Comparison of ENCODE assay signal across 1 cellular context in genomic region chr11:124608146-124608545, GRCh38.
TF ChIP-seq lines count a peak whose summit lies in the region.

No MANE protein-coding gene starts in this region.

TF ChIP-seq in K562, 482 proteins besides CTCF, POLR2A, EP300 and RAD21 (continued from another document and continues in another):
- TF ChIP-seq, protein P1, sequence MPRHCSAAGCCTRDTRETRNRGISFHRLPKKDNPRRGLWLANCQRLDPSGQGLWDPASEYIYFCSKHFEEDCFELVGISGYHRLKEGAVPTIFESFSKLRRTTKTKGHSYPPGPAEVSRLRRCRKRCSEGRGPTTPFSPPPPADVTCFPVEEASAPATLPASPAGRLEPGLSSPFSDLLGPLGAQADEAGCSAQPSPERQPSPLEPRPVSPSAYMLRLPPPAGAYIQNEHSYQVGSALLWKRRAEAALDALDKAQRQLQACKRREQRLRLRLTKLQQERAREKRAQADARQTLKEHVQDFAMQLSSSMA (CRISPR knock-in tag; IDR thresholded peaks at IDR 0.05), result no peak
- TF ChIP-seq, protein P2, sequence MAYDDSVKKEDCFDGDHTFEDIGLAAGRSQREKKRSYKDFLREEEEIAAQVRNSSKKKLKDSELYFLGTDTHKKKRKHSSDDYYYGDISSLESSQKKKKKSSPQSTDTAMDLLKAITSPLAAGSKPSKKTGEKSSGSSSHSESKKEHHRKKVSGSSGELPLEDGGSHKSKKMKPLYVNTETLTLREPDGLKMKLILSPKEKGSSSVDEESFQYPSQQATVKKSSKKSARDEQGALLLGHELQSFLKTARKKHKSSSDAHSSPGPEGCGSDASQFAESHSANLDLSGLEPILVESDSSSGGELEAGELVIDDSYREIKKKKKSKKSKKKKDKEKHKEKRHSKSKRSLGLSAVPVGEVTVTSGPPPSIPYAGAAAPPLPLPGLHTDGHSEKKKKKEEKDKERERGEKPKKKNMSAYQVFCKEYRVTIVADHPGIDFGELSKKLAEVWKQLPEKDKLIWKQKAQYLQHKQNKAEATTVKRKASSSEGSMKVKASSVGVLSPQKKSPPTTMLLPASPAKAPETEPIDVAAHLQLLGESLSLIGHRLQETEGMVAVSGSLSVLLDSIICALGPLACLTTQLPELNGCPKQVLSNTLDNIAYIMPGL (CRISPR knock-in tag; IDR thresholded peaks at IDR 0.05), result no peak
- TF ChIP-seq ZNF589 (CRISPR knock-in tag; IDR thresholded peaks at IDR 0.05; ENCODE audit: low read depth), result no peak
- TF ChIP-seq ZNF134 (CRISPR knock-in tag; conservative IDR thresholded peaks at IDR 0.05), result no peak
- TF ChIP-seq, protein P3, sequence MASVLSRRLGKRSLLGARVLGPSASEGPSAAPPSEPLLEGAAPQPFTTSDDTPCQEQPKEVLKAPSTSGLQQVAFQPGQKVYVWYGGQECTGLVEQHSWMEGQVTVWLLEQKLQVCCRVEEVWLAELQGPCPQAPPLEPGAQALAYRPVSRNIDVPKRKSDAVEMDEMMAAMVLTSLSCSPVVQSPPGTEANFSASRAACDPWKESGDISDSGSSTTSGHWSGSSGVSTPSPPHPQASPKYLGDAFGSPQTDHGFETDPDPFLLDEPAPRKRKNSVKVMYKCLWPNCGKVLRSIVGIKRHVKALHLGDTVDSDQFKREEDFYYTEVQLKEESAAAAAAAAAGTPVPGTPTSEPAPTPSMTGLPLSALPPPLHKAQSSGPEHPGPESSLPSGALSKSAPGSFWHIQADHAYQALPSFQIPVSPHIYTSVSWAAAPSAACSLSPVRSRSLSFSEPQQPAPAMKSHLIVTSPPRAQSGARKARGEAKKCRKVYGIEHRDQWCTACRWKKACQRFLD (CRISPR knock-in tag; IDR thresholded peaks at IDR 0.05), result no peak
- peak; percentile 76 for TF ChIP-seq ARID1B (IDR thresholded peaks at IDR 0.05)
- no peak for TF ChIP-seq ZEB2 (IDR thresholded peaks at IDR 0.05)
- TF ChIP-seq ZNF174 (CRISPR knock-in tag; IDR thresholded peaks at IDR 0.05), result no peak
- TF ChIP-seq NR2C2 (CRISPR knock-in tag; IDR thresholded peaks at IDR 0.05), result no peak
- TF ChIP-seq NR2C2 (tag; IDR thresholded peaks at IDR 0.05), result no peak
- TF ChIP-seq, protein P4, sequence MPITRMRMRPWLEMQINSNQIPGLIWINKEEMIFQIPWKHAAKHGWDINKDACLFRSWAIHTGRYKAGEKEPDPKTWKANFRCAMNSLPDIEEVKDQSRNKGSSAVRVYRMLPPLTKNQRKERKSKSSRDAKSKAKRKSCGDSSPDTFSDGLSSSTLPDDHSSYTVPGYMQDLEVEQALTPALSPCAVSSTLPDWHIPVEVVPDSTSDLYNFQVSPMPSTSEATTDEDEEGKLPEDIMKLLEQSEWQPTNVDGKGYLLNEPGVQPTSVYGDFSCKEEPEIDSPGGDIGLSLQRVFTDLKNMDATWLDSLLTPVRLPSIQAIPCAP (CRISPR knock-in tag; IDR thresholded peaks at IDR 0.05; ENCODE audit: borderline replicate concordance), result no peak
- no peak for TF ChIP-seq ZNF586 (CRISPR knock-in tag; conservative IDR thresholded peaks at IDR 0.05)
- TF ChIP-seq FOXJ3 (CRISPR knock-in tag; IDR thresholded peaks at IDR 0.05), result no peak
- TF ChIP-seq HCFC1 (IDR thresholded peaks at IDR 0.05; ENCODE audit: low read depth, low read length), result no peak
- TF ChIP-seq SUPT5H (IDR thresholded peaks at IDR 0.05), result no peak
- peak; percentile 85; the same call in 1 of the 2 replicates for TF ChIP-seq JUND (IDR thresholded peaks at IDR 0.05; ENCODE audit: borderline replicate concordance, low read depth, low read length)
- peak; percentile 85 for TF ChIP-seq JUND (tag; IDR thresholded peaks at IDR 0.05; ENCODE audit: borderline replicate concordance, low read depth, low read length)
- TF ChIP-seq, protein P5, sequence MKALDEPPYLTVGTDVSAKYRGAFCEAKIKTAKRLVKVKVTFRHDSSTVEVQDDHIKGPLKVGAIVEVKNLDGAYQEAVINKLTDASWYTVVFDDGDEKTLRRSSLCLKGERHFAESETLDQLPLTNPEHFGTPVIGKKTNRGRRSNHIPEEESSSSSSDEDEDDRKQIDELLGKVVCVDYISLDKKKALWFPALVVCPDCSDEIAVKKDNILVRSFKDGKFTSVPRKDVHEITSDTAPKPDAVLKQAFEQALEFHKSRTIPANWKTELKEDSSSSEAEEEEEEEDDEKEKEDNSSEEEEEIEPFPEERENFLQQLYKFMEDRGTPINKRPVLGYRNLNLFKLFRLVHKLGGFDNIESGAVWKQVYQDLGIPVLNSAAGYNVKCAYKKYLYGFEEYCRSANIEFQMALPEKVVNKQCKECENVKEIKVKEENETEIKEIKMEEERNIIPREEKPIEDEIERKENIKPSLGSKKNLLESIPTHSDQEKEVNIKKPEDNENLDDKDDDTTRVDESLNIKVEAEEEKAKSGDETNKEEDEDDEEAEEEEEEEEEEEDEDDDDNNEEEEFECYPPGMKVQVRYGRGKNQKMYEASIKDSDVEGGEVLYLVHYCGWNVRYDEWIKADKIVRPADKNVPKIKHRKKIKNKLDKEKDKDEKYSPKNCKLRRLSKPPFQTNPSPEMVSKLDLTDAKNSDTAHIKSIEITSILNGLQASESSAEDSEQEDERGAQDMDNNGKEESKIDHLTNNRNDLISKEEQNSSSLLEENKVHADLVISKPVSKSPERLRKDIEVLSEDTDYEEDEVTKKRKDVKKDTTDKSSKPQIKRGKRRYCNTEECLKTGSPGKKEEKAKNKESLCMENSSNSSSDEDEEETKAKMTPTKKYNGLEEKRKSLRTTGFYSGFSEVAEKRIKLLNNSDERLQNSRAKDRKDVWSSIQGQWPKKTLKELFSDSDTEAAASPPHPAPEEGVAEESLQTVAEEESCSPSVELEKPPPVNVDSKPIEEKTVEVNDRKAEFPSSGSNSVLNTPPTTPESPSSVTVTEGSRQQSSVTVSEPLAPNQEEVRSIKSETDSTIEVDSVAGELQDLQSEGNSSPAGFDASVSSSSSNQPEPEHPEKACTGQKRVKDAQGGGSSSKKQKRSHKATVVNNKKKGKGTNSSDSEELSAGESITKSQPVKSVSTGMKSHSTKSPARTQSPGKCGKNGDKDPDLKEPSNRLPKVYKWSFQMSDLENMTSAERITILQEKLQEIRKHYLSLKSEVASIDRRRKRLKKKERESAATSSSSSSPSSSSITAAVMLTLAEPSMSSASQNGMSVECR (CRISPR knock-in tag; IDR thresholded peaks at IDR 0.05), result no peak
- TF ChIP-seq CTBP1 (IDR thresholded peaks at IDR 0.05; ENCODE audit: borderline replicate concordance), result no peak
- TF ChIP-seq E2F1 (CRISPR knock-in tag; IDR thresholded peaks at IDR 0.05), result no peak
- TF ChIP-seq BDP1 (IDR thresholded peaks at IDR 0.05; ENCODE audit: insufficient read depth, insufficient read length), result no peak
- TF ChIP-seq RFX5 (IDR thresholded peaks at IDR 0.05; ENCODE audit: low read depth, low read length), result no peak
- TF ChIP-seq MCM7 (IDR thresholded peaks at IDR 0.05), result no peak
- peak; percentile 81 for TF ChIP-seq ATF3 (IDR thresholded peaks at IDR 0.05)
- TF ChIP-seq ATF3 (CRISPR knock-in tag; conservative IDR thresholded peaks at IDR 0.05), result no peak
- no peak for TF ChIP-seq SAFB (IDR thresholded peaks at IDR 0.05; ENCODE audit: borderline replicate concordance, low read depth, low read length)
- no peak for TF ChIP-seq NCOA2 (IDR thresholded peaks at IDR 0.05; ENCODE audit: partially characterized antibody in 2 of 2)
- TF ChIP-seq RFX7 (CRISPR knock-in tag; IDR thresholded peaks at IDR 0.05), result no peak
- TF ChIP-seq ZNF57 (CRISPR knock-in tag; IDR thresholded peaks at IDR 0.05), result peak; percentile 98
- no peak for TF ChIP-seq GMEB1 (CRISPR knock-in tag; IDR thresholded peaks at IDR 0.05)
- no peak for TF ChIP-seq ZSCAN29 (IDR thresholded peaks at IDR 0.05)
- TF ChIP-seq C11orf30 (IDR thresholded peaks at IDR 0.05; ENCODE audit: low read depth), result peak; percentile 100
- TF ChIP-seq ZNF232 (CRISPR knock-in tag; IDR thresholded peaks at IDR 0.05), result no peak
- TF ChIP-seq SRSF7 (optimal IDR thresholded peaks at IDR 0.05; ENCODE audit: low read depth, low read length), result no peak
- no peak for TF ChIP-seq TSC22D4 (tag; IDR thresholded peaks at IDR 0.05)
- TF ChIP-seq ZBTB7A (IDR thresholded peaks at IDR 0.05; ENCODE audit: borderline replicate concordance, control insufficient read depth, low read depth, low read length), result no peak
- TF ChIP-seq RUNX1 (IDR thresholded peaks at IDR 0.05; ENCODE audit: low read depth), result no peak
- peak; percentile 100 for TF ChIP-seq MAFF (IDR thresholded peaks at IDR 0.05; ENCODE audit: low read length)
- 0 out of 2 replicates have a peak, but pooled peaks have one; percentile 7 for TF ChIP-seq GTF2E2 (tag; IDR thresholded peaks at IDR 0.05)
- TF ChIP-seq ZNF75A (CRISPR knock-in tag; IDR thresholded peaks at IDR 0.05), result no peak
- TF ChIP-seq ZFP36 (IDR thresholded peaks at IDR 0.05; ENCODE audit: low read depth, low read length, partially characterized antibody), result no peak
- TF ChIP-seq, protein P6, sequence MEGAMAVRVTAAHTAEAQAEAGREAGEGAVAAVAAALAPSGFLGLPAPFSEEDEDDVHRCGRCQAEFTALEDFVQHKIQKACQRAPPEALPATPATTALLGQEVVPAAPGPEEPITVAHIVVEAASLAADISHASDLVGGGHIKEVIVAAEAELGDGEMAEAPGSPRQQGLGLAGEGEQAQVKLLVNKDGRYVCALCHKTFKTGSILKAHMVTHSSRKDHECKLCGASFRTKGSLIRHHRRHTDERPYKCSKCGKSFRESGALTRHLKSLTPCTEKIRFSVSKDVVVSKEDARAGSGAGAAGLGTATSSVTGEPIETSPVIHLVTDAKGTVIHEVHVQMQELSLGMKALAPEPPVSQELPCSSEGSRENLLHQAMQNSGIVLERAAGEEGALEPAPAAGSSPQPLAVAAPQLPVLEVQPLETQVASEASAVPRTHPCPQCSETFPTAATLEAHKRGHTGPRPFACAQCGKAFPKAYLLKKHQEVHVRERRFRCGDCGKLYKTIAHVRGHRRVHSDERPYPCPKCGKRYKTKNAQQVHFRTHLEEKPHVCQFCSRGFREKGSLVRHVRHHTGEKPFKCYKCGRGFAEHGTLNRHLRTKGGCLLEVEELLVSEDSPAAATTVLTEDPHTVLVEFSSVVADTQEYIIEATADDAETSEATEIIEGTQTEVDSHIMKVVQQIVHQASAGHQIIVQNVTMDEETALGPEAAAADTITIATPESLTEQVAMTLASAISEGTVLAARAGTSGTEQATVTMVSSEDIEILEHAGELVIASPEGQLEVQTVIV (CRISPR knock-in tag; IDR thresholded peaks at IDR 0.05; ENCODE audit: borderline replicate concordance), result no peak
- TF ChIP-seq MYBL2 (IDR thresholded peaks at IDR 0.05; ENCODE audit: low read depth), result no peak; the same call in 1 of the 2 replicates
- no peak for TF ChIP-seq MYBL2 (CRISPR knock-in tag; IDR thresholded peaks at IDR 0.05; ENCODE audit: borderline replicate concordance)
- TF ChIP-seq CBX5 (IDR thresholded peaks at IDR 0.05; ENCODE audit: borderline replicate concordance, low read depth), result no peak
- TF ChIP-seq CBX8 (IDR thresholded peaks at IDR 0.05; ENCODE audit: borderline replicate concordance, extremely low read depth, low read depth, low read length, poor library complexity, severe bottlenecking), result no peak
- no peak for TF ChIP-seq NELFE (IDR thresholded peaks at IDR 0.05; ENCODE audit: insufficient read depth, insufficient read length)
- peak; percentile 98 for TF ChIP-seq MEIS2 (IDR thresholded peaks at IDR 0.05; ENCODE audit: partially characterized antibody)
- peak; percentile 65 for TF ChIP-seq SMARCE1 (IDR thresholded peaks at IDR 0.05)
- TF ChIP-seq JUN (IDR thresholded peaks at IDR 0.05; ENCODE audit: borderline replicate concordance, low read depth, low read length), result peak; percentile 67; the same call in 1 of the 2 replicates
- no peak for TF ChIP-seq JUN (CRISPR knock-in tag; IDR thresholded peaks at IDR 0.05; ENCODE audit: borderline replicate concordance)
- TF ChIP-seq TAF9B (IDR thresholded peaks at IDR 0.05; ENCODE audit: partially characterized antibody), result peak; percentile 75
- no peak for TF ChIP-seq SPI1 (IDR thresholded peaks at IDR 0.05; ENCODE audit: borderline replicate concordance, low read depth, low read length)
- no peak for TF ChIP-seq MTA1 (IDR thresholded peaks at IDR 0.05; ENCODE audit: borderline replicate concordance)
- no peak for TF ChIP-seq YY1 (IDR thresholded peaks at IDR 0.05; ENCODE audit: borderline replicate concordance in 1 of 3, control insufficient read depth in 1 of 3, extremely low read depth in 1 of 3, insufficient read depth in 3 of 3, insufficient read length in 1 of 3, insufficient replicate concordance in 2 of 3, low read depth in 1 of 3, low read length in 2 of 3)
- no peak for TF ChIP-seq EHMT2 (IDR thresholded peaks at IDR 0.05)
- no peak for TF ChIP-seq WHSC1 (IDR thresholded peaks at IDR 0.05; ENCODE audit: low read length)
- TF ChIP-seq CBFA2T2 (conservative IDR thresholded peaks at IDR 0.05), result peak; percentile 30; the same call in 1 of the 2 replicates
